ENCODE assay signal across 22 cellular contexts in genomic region chr1:87337606-87338005, GRCh38. TPM values are rescaled to one million over a fixed set of nuclear protein-coding genes. Genes with fewer than 3 reads are reported as not detected.
DNase-seq lines count a peak whose midpoint lies in the region; ATAC-seq and TF ChIP-seq lines count a peak whose summit lies in the region.
"Had no signal": no experiment of that assay in that cellular context is flagged by ENCODE, and none has a peak within 500 bp of the region (broad histone marks: within the 10 kb centered on the region; RNA-seq: fewer than 3 reads in every experiment).

No MANE protein-coding gene starts in this region.

- no peak overlapping the region for H2AFZ ChIP-seq in IMR-90 (replicated peaks; ENCODE audit: low read length, poor library complexity)

- H3K9me1 ChIP-seq in IMR-90 (ENCODE audit: insufficient read depth, low read length): no peaks in the 10 kb centered on the region

- dilution Hi-C loops in IMR-90 (cut with HindIII; ENCODE audit: low sequenced_read_pairs, unreplicated experiment): no loop called here

- H3K9me3 ChIP-seq in IMR-90 (ENCODE audit: control insufficient read depth, insufficient read depth, low read length): no peaks in the 10 kb centered on the region
- no peaks in the 10 kb centered on the region for H3K9me3 ChIP-seq in tibial artery
- no peaks in the 10 kb centered on the region for H3K9me3 ChIP-seq in upper lobe of right lung
- H3K9me3 ChIP-seq: heart right ventricle, neutrophil had no signal

- H4K5ac ChIP-seq in IMR-90 (ENCODE audit: low read depth, low read length): no peak overlapping the region

- no peak overlapping the region for H3K56ac ChIP-seq in IMR-90 (ENCODE audit: extremely low read depth, insufficient read depth, low read length)

- H3K14ac ChIP-seq in IMR-90 (replicated peaks; ENCODE audit: low read depth, low read length): no peak overlapping the region

- peaks cover 19 to 55% of the 10 kb centered on the region in 2 experiments for H3K79me1 ChIP-seq in IMR-90 (ENCODE audit: low read depth in 1 of 2, low read length in 2 of 2)

- peaks cover 64% of the 10 kb centered on the region for H3K4me1 Mint-ChIP-seq in neural crest cell

- H4K8ac ChIP-seq in IMR-90 (ENCODE audit: low read depth in 2 of 2, low read length in 2 of 2): peak overlapping the region in 1 of 2 experiments; percentile 24; a peak in 1 of 4 replicates

- WGBS in IMR-90 (ENCODE audit: extremely low coverage in 2 of 2, insufficient read length in 1 of 2), 2 experiments: no CpG with 5 or more reads among the region's 5 CpGs

- peaks cover 27% of the 10 kb centered on the region for H4K20me1 ChIP-seq in IMR-90 (ENCODE audit: insufficient read depth, low read length)

- H2AK9ac ChIP-seq in IMR-90 (replicated peaks; ENCODE audit: low read depth, low read length, poor library complexity): no peak overlapping the region

- H3K27ac ChIP-seq in IMR-90 (ENCODE audit: insufficient read depth, low read length) (no peak overlapping the region), coronary artery (peak overlapping the region; percentile 23 to 49), tibial artery (peak overlapping the region; percentile 1 to 98), upper lobe of right lung (no peak overlapping the region)
- H3K27ac ChIP-seq: neutrophil, VCaP had no signal

- H3K36me3 ChIP-seq in IMR-90 (ENCODE audit: control insufficient read depth, insufficient read depth, low read length) (peaks cover 25% of the 10 kb centered on the region), tibial artery (peaks cover 33 to 34% (median 33%) of the 10 kb centered on the region in 3 donors), upper lobe of right lung (peaks cover 35% of the 10 kb centered on the region)

- ATAC-seq in IMR-90 (ENCODE audit: low read depth) (no peak), upper lobe of right lung (no peak)
- ATAC-seq: heart right ventricle, left cardiac atrium had no signal

- H2BK15ac ChIP-seq in IMR-90 (ENCODE audit: low read depth, low read length): no peak overlapping the region

- H3K9me3 Mint-ChIP-seq in neural crest cell: no peaks in the 10 kb centered on the region
- H3K9me3 Mint-ChIP-seq: activated CD4-positive, alpha-beta T cell treated with anti-CD3 and anti-CD28 coated beads, Interleukin-2, amount 10 ng/mL, durations not matched to agents 7 days and 5 days had no signal

- no peak overlapping the region for H2AK5ac ChIP-seq in IMR-90 (ENCODE audit: low read depth, low read length)

- POLR2A ChIA-PET in IMR-90 (lab: Charles Lee; ENCODE audit: unreplicated experiment): no interaction called here

- intact Hi-C loops in IMR-90 (cut with micrococcal nuclease): loop anchor here (5.0 to 10.0 kb wide), 3 partner anchors 185 to 490 kb away; no protein-coding TSS in a partner anchor
- intact Hi-C loops in tibial artery (cut with DNase I; ENCODE audit: low total_unique reads): loop anchor here (5.0 to 10.0 kb wide), 3 partner anchors 187 to 615 kb away; partner anchors contain the start of genes HS2ST1 and SELENOF
- intact Hi-C loops in upper lobe of right lung (cut with DNase I): no loop called here

- no peak overlapping the region for H3K4ac ChIP-seq in IMR-90 (ENCODE audit: low read depth, low read length)

- no peak overlapping the region for H2BK120ac ChIP-seq in IMR-90 (ENCODE audit: low read depth, low read length)

- in situ Hi-C loops in IMR-90 (cut with MboI; ENCODE audit: low sequenced_read_pairs): no loop called here

- BruUV-seq in IMR-90 (replicated peaks; lab: Mats Ljungman, UMichigan): no TSS peak

- H3K27me3 Mint-ChIP-seq in neural crest cell (ENCODE audit: low read depth): no peaks in the 10 kb centered on the region

- CTCF ChIA-PET in IMR-90 (lab: Yijun Ruan, JAX): no interaction called here

- no peak overlapping the region for H2BK5ac ChIP-seq in IMR-90 (ENCODE audit: low read depth, low read length, poor library complexity, severe bottlenecking)

- TF ChIP-seq RAD21 in IMR-90 (IDR thresholded peaks at IDR 0.05; ENCODE audit: low read length): no peak

- peak overlapping the region; percentile 26; the same call in 1 of the 2 replicates for H3K4me2 ChIP-seq in IMR-90 (ENCODE audit: low read depth, low read length)

- peak overlapping the region; percentile 69 for H3K4me3 Mint-ChIP-seq in neural crest cell
- H3K4me3 Mint-ChIP-seq: activated CD4-positive, alpha-beta T cell treated with anti-CD3 and anti-CD28 coated beads, Interleukin-2, amount 10 ng/mL, durations not matched to agents 7 days and 5 days had no signal

- H3K27me3 ChIP-seq in IMR-90 (ENCODE audit: control insufficient read depth, insufficient read depth, low read length): no peaks in the 10 kb centered on the region
- no peaks in the 10 kb centered on the region for H3K27me3 ChIP-seq in tibial artery
- H3K27me3 ChIP-seq in upper lobe of right lung: no peaks in the 10 kb centered on the region
- H3K27me3 ChIP-seq: heart right ventricle, neutrophil had no signal

- TF ChIP-seq POLR2A in IMR-90 (IDR thresholded peaks at IDR 0.05; ENCODE audit: low read depth, low read length): no peak

- no peak overlapping the region for H3K27ac Mint-ChIP-seq in neural crest cell (ENCODE audit: unreplicated experiment)
- H3K27ac Mint-ChIP-seq: activated CD4-positive, alpha-beta T cell treated with anti-CD3 and anti-CD28 coated beads, Interleukin-2, amount 10 ng/mL, durations not matched to agents 7 days and 5 days had no signal

- peak overlapping the region; percentile 27; the same call in 1 of the 2 replicates for H3K23ac ChIP-seq in IMR-90 (ENCODE audit: low read depth, low read length)

- H4K91ac ChIP-seq in IMR-90 (ENCODE audit: insufficient read depth, low read depth, low read length): no peak overlapping the region

- H3K4me1 ChIP-seq in IMR-90 (ENCODE audit: control insufficient read depth, insufficient read depth, low read length): peaks cover 14% of the 10 kb centered on the region
- peaks cover 0 to 69% (median 41%) of the 10 kb centered on the region in 4 donors for H3K4me1 ChIP-seq in tibial artery
- peaks cover 35% of the 10 kb centered on the region for H3K4me1 ChIP-seq in upper lobe of right lung

- H3K18ac ChIP-seq in IMR-90 (ENCODE audit: low read depth, low read length): no peak overlapping the region

- no peak overlapping the region for H2BK20ac ChIP-seq in IMR-90 (ENCODE audit: low read depth, low read length)

- H3K4me3 ChIP-seq in IMR-90 (ENCODE audit: insufficient read depth, low read depth, low read length): no peak overlapping the region
- peak overlapping the region; percentile 21 for H3K4me3 ChIP-seq in coronary artery
- H3K4me3 ChIP-seq in tibial artery: peak overlapping the region in 1 of 2 donors; percentile 79
- H3K4me3 ChIP-seq in upper lobe of right lung: no peak overlapping the region

- peaks cover 17% of the 10 kb centered on the region for H3K36me3 Mint-ChIP-seq in neural crest cell (ENCODE audit: low read depth)

- DNase-seq in IMR-90 (no peak), coronary artery (ENCODE audit: low spot score) (no peak), neural crest cell (ENCODE audit: low read depth, low spot score) (no peak), tibial artery (no peak), ecto neural progenitor cell (ENCODE audit: low spot score) (no peak), A172 (ENCODE audit: low spot score) (no peak), upper lobe of right lung (no peak)
- DNase-seq: activated CD4-positive, alpha-beta T cell treated with anti-CD3 and anti-CD28 coated beads, Interleukin-2, amount 10 ng/mL, durations not matched to agents 7 days and 5 days; activated naive CD4-positive, alpha-beta T cell; activated T-cell treated with anti-CD3 and anti-CD28 coated beads, Interleukin-2, amount 50 U/mL, for 48 hours; C1 segment of cervical spinal cord; DMS79 treated with DMSO at 0.1 percent for 48 hours; foreskin melanocyte; GF-D8; heart right ventricle; Karpas-422; left cardiac atrium; NCI-H510A treated with DMSO at 0.1 percent for 48 hours; Right ventricle myocardium superior; substantia nigra had no signal

- H3K9ac ChIP-seq in IMR-90 (ENCODE audit: low read depth, low read length): no peak overlapping the region

- TF ChIP-seq CTCF in IMR-90 (conservative IDR thresholded peaks at IDR 0.05; ENCODE audit: low read depth, low read length) (no peak), coronary artery (IDR thresholded peaks at IDR 0.05) (no peak), neural crest cell (conservative IDR thresholded peaks at IDR 0.05) (no peak), tibial artery (IDR thresholded peaks at IDR 0.05) (no peak), upper lobe of right lung (IDR thresholded peaks at IDR 0.05) (no peak)

TF ChIP-seq in IMR-90, 13 proteins besides CTCF, POLR2A, EP300 and RAD21 (continues in another document):
- TF ChIP-seq, protein P1, sequence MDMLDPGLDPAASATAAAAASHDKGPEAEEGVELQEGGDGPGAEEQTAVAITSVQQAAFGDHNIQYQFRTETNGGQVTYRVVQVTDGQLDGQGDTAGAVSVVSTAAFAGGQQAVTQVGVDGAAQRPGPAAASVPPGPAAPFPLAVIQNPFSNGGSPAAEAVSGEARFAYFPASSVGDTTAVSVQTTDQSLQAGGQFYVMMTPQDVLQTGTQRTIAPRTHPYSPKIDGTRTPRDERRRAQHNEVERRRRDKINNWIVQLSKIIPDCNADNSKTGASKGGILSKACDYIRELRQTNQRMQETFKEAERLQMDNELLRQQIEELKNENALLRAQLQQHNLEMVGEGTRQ (IDR thresholded peaks at IDR 0.05; ENCODE audit: low read depth, low read length): no peak
- no peak for TF ChIP-seq CHD1 (IDR thresholded peaks at IDR 0.05; ENCODE audit: low read depth, low read length)
- TF ChIP-seq, protein P2, sequence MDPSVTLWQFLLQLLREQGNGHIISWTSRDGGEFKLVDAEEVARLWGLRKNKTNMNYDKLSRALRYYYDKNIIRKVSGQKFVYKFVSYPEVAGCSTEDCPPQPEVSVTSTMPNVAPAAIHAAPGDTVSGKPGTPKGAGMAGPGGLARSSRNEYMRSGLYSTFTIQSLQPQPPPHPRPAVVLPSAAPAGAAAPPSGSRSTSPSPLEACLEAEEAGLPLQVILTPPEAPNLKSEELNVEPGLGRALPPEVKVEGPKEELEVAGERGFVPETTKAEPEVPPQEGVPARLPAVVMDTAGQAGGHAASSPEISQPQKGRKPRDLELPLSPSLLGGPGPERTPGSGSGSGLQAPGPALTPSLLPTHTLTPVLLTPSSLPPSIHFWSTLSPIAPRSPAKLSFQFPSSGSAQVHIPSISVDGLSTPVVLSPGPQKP (IDR thresholded peaks at IDR 0.05; ENCODE audit: borderline replicate concordance, low read depth, low read length): no peak
- TF ChIP-seq MXI1 (IDR thresholded peaks at IDR 0.05; ENCODE audit: borderline replicate concordance, low read depth, low read length): no peak
- no peak for TF ChIP-seq BHLHE40 (IDR thresholded peaks at IDR 0.05; ENCODE audit: low read depth, low read length)
- TF ChIP-seq RCOR1 (IDR thresholded peaks at IDR 0.05; ENCODE audit: insufficient replicate concordance, low read length): no peak
- TF ChIP-seq MAFK (IDR thresholded peaks at IDR 0.05; ENCODE audit: low read depth, low read length): no peak

RNA-seq across cellular contexts. Expression of gene LMO4, which starts 8.9 kb away (rescaled TPM):
- total RNA-seq in IMR-90 (2012; rRNA removed): 85.8 and 98.9 TPM in 2 replicates
- 99.7 and 109 TPM in 2 replicates for polyA plus RNA-seq in IMR-90 (2012; rRNA removed)
- polyA plus RNA-seq in IMR-90 (2012; cell fraction: cytosol; rRNA removed): 38.5 and 80.5 TPM in 2 replicates
- 82.0 and 132 TPM in 2 replicates for polyA plus RNA-seq in IMR-90 (2012; cell fraction: nucleus; rRNA removed; ENCODE audit: low replicate concordance)
- total RNA-seq in neural crest cell: 91.4 and 98.1 TPM in 2 replicates
- total RNA-seq in A172 (2014; rRNA removed; shearing (Covaris generic)): 40.0 and 55.3 TPM in 2 replicates
- 46.5 TPM for total RNA-seq in upper lobe of right lung

Comparison
In these comparisons a context has a peak if more than half of its experiments do, and no peak if none do; other contexts are left out.
1. H3K27ac ChIP-seq: peak in coronary artery (2 of 2) and tibial artery (2 of 2); none in IMR-90 (single experiment) and upper lobe of right lung (single experiment).